Comparison of ENCODE assay signal across 8 cellular contexts in genomic region chr10:31808258-31809218, GRCh38.
DNase-seq lines count a peak whose midpoint lies in the region; ATAC-seq and TF ChIP-seq lines count a peak whose summit lies in the region.

No MANE protein-coding gene starts in this region.

- TF ChIP-seq POLR2A in esophagus squamous epithelium (IDR thresholded peaks at IDR 0.05) (no peak), vagina (IDR thresholded peaks at IDR 0.05) (no peak)

- H3K4me1 ChIP-seq in esophagus squamous epithelium (no peaks in the 10 kb centered on the region), vagina (no peaks in the 10 kb centered on the region)

- 51 to 63% methylated on average over 6 of the region's 6 CpGs for WGBS in esophagus squamous epithelium, 2 donors

- no peaks in the 10 kb centered on the region for H3K27me3 Mint-ChIP-seq in activated CD4-positive, alpha-beta T cell treated with anti-CD3 and anti-CD28 coated beads, Interleukin-2, amount 10 ng/mL, durations not matched to agents 7 days and 5 days
- H3K27me3 Mint-ChIP-seq in naive B cell, result no peaks in the 10 kb centered on the region

- peak overlapping the region; percentile 54 for H3K4me3 Mint-ChIP-seq in activated CD4-positive, alpha-beta T cell treated with anti-CD3 and anti-CD28 coated beads, Interleukin-2, amount 10 ng/mL, durations not matched to agents 7 days and 5 days
- peak overlapping the region in 1 of 8 donors; percentile 37 for H3K4me3 Mint-ChIP-seq in naive B cell

- POLR2A ChIA-PET in activated CD4-positive, alpha-beta T cell treated with anti-CD3 and anti-CD28 coated beads, Interleukin-2, amount 10 ng/mL, durations not matched to agents 7 days and 5 days (lab: Charles Lee), result no interaction called here

- H3K27me3 ChIP-seq in esophagus squamous epithelium (no peaks in the 10 kb centered on the region), vagina (no peaks in the 10 kb centered on the region)

- H3K36me3 ChIP-seq in esophagus squamous epithelium (peaks cover 0 to 48% (median 0%) of the 10 kb centered on the region in 3 donors), vagina (peaks cover 0 to 10% of the 10 kb centered on the region in 2 donors)

- H3K4me1 Mint-ChIP-seq in activated CD4-positive, alpha-beta T cell treated with anti-CD3 and anti-CD28 coated beads, Interleukin-2, amount 10 ng/mL, durations not matched to agents 7 days and 5 days, result peaks cover 6% of the 10 kb centered on the region
- H3K4me1 Mint-ChIP-seq in naive B cell, result peaks cover 4 to 5% (median 5%) of the 10 kb centered on the region in 3 donors

- H3K9me3 ChIP-seq in esophagus squamous epithelium, result no peaks in the 10 kb centered on the region
- no peaks in the 10 kb centered on the region for H3K9me3 ChIP-seq in vagina

- H3K9me3 Mint-ChIP-seq in activated CD4-positive, alpha-beta T cell treated with anti-CD3 and anti-CD28 coated beads, Interleukin-2, amount 10 ng/mL, durations not matched to agents 7 days and 5 days, result no peaks in the 10 kb centered on the region
- H3K9me3 Mint-ChIP-seq in naive B cell, result no peaks in the 10 kb centered on the region

- peaks cover 7% of the 10 kb centered on the region for H3K36me3 Mint-ChIP-seq in activated CD4-positive, alpha-beta T cell treated with anti-CD3 and anti-CD28 coated beads, Interleukin-2, amount 10 ng/mL, durations not matched to agents 7 days and 5 days (ENCODE audit: low read depth)
- H3K36me3 Mint-ChIP-seq in naive B cell, result peaks cover 0 to 21% of the 10 kb centered on the region in 2 donors

- peak overlapping the region; percentile 36 to 78 (median 68) for H3K27ac ChIP-seq in esophagus squamous epithelium
- H3K27ac ChIP-seq in vagina, result peak overlapping the region; percentile 82

- CTCF ChIA-PET in activated CD4-positive, alpha-beta T cell treated with anti-CD3 and anti-CD28 coated beads, Interleukin-2, amount 10 ng/mL, durations not matched to agents 7 days and 5 days (lab: Charles Lee), result interaction anchor here (1.4 to 1.8 kb wide), 2 partner anchors 9 to 13 kb away, joined by 3 to 4 read pairs; no protein-coding TSS in a partner anchor

- DNase-seq in COLO829 (ENCODE audit: low spot score) (peak; percentile 28), LNCaP clone FGC (ENCODE audit: low read depth) (peak; percentile 8), esophagus squamous epithelium (lab: John Stamatoyannopoulos, UW) (no peak), naive B cell (peak; percentile 39), vagina (ENCODE audit: extremely low spot score in 2 of 2) (peak in 1 of 2 donors; percentile 89)
- DNase-seq in activated CD4-positive, alpha-beta T cell treated with anti-CD3 and anti-CD28 coated beads, Interleukin-2, amount 10 ng/mL, durations not matched to agents 7 days and 5 days, result peak; percentile 31

- TF ChIP-seq CTCF in LNCaP clone FGC (IDR thresholded peaks at IDR 0.05; ENCODE audit: control insufficient read depth, extremely low read depth, insufficient read depth) (peak; percentile 49), esophagus squamous epithelium (IDR thresholded peaks at IDR 0.05) (peak in 5 of 6 experiments; percentile 45 to 67 (median 54)), vagina (IDR thresholded peaks at IDR 0.05) (peak in 2 of 3 experiments; percentile 39 to 73)

- H3K4me3 ChIP-seq in LNCaP clone FGC (ENCODE audit: low read depth, low read length) (no peak overlapping the region), esophagus squamous epithelium (peak overlapping the region in 3 of 4 donors; percentile 17 to 55 (median 29)), vagina (peak overlapping the region; percentile 29 to 34)

- intact Hi-C loops in esophagus squamous epithelium (cut with DNase I), result loop anchor here (10.0 kb wide), 1 partner anchor 1084 kb away; no protein-coding TSS in a partner anchor
- intact Hi-C loops in vagina (cut with DNase I), result loop anchor here (5.0 to 10.0 kb wide), 2 partner anchors 491 to 1084 kb away; partner anchors contain the start of gene ZEB1

- peak; percentile 58 for ATAC-seq in GM18858 (IDR thresholded peaks at IDR 0.05; ENCODE audit: unreplicated experiment)
- ATAC-seq in naive B cell (ENCODE audit: low read depth in 2 of 2), result peak; percentile 45 to 54
- no peak for ATAC-seq in GM18498 (IDR thresholded peaks at IDR 0.05; ENCODE audit: unreplicated experiment)

- H3K27ac Mint-ChIP-seq in activated CD4-positive, alpha-beta T cell treated with anti-CD3 and anti-CD28 coated beads, Interleukin-2, amount 10 ng/mL, durations not matched to agents 7 days and 5 days, result peak overlapping the region; percentile 90
- H3K27ac Mint-ChIP-seq in naive B cell, result peak overlapping the region in 5 of 6 donors; percentile 4 to 95 (median 57)
